16 cellular contexts compared by ENCODE assay signal in genomic region chr20:2747676-2748235, GRCh38. TPM values are rescaled to one million over a fixed set of nuclear protein-coding genes. Genes with fewer than 3 reads are reported as not detected.
"Had no signal": no experiment of that assay in that cellular context is flagged by ENCODE, and none has a peak within 500 bp of the region (broad histone marks: within the 10 kb centered on the region; RNA-seq: fewer than 3 reads in every experiment).

No MANE protein-coding gene starts in this region.

- H3K36me3 ChIP-seq: stomach, upper lobe of right lung had no signal

- FAIRE-seq: astrocyte, bronchial epithelial cell, endometrium had no signal

- H3K79me2 ChIP-seq: hepatocyte had no signal

- H3K27me3 ChIP-seq: testis, upper lobe of right lung had no signal

- H3K4me3 ChIP-seq: hepatocyte, psoas muscle, stomach, testis, upper lobe of right lung had no signal

- H3K4me2 ChIP-seq: hepatocyte had no signal

- H2AFZ ChIP-seq: hepatocyte had no signal

- H3K27ac ChIP-seq: hepatocyte, psoas muscle, stomach, testis, upper lobe of right lung had no signal

- DNase-seq: activated CD4-positive, alpha-beta T cell treated with anti-CD3 and anti-CD28 coated beads, Interleukin-2, amount 50 U/mL, for 48 hours; activated CD4-positive, CD25-positive, alpha-beta regulatory T cell treated with anti-CD3 and anti-CD28 coated beads, Interleukin-2, amount 50 U/mL, for 72 hours; activated naive CD4-positive, alpha-beta T cell treated with anti-CD3 and anti-CD28 coated beads for 36 hours; kidney glomerular epithelial cell; psoas muscle; stomach; T-helper 1 cell; T1000; testis; upper lobe of right lung had no signal

- ATAC-seq: psoas muscle, sciatic nerve, SK-N-SH treated with all-trans-retinoic acid at 6 μM for 48 hours, upper lobe of right lung had no signal

- H3K9me3 ChIP-seq: psoas muscle, stomach, testis, upper lobe of right lung had no signal

RNA-seq across cellular contexts. Expression of gene CPXM1, which starts 52.7 kb away (rescaled TPM):
- total RNA-seq: bronchial epithelial cell had no signal
